ENCODE assay signal across 1 cellular context in the genomic region with DNA sequence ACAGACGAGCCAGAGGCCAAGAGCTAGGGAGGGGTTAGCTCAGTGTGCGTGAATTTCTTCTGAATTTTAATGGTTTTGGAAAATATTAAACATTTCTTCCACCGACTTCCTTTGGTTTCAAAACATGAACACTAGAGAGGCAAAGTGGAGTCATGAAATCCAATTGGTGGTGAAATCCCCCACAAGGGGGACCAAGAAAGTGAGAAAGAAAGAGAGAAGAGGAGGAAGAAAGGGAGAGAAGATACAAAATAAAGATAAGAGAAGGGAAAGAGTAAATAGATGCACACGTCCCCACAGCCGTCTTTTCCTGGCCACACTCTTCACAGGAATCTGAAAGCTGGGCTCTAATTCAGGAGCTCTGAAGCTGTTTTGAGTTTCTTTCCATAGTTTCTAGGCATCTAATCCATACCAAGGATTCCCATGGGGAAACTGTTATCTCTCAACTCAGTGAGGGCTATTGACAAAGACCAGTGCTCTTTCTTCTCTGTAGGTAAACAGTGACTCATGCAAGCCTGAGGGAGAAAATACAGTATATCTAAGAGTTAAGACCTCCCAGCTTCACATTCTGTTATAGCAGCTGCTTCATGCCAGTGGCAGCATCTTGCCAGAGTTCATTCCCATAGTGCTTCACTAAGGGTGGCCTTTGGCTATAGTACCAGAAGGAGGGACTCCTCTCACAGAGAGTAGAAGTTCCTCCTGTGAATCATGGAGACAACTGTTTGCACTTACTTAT.
TF ChIP-seq lines count a peak whose summit lies in the region.

No MANE protein-coding gene starts in this region.

TF ChIP-seq in GM23338, 12 proteins besides CTCF, POLR2A, EP300 and RAD21:
- TF ChIP-seq ZNF462 (CRISPR knock-in tag; IDR thresholded peaks at IDR 0.05): no peak
- no peak for TF ChIP-seq REST (IDR thresholded peaks at IDR 0.05; ENCODE audit: unreplicated experiment)
- TF ChIP-seq ETS1 (IDR thresholded peaks at IDR 0.05): no peak
- TF ChIP-seq STAT1 (IDR thresholded peaks at IDR 0.05; ENCODE audit: unreplicated experiment): no peak
- TF ChIP-seq EZH2 (IDR thresholded peaks at IDR 0.05; ENCODE audit: low read depth, unreplicated experiment): no peak
- no peak for TF ChIP-seq JUNB (IDR thresholded peaks at IDR 0.05; ENCODE audit: unreplicated experiment)
- TF ChIP-seq NANOG (IDR thresholded peaks at IDR 0.05; ENCODE audit: borderline replicate concordance): no peak
- TF ChIP-seq EZH2phosphoT487 (IDR thresholded peaks at IDR 0.05; ENCODE audit: unreplicated experiment): no peak
- no peak for TF ChIP-seq CREB1 (CRISPR knock-in tag; IDR thresholded peaks at IDR 0.05; ENCODE audit: low read depth)
- no peak for TF ChIP-seq ZNF114 (CRISPR knock-in tag; IDR thresholded peaks at IDR 0.05)
- TF ChIP-seq POLR2AphosphoS5 (IDR thresholded peaks at IDR 0.05; ENCODE audit: low read depth): no peak
- no peak for TF ChIP-seq ZNF331 (CRISPR knock-in tag; IDR thresholded peaks at IDR 0.05; ENCODE audit: low read depth)
